Comparison of ENCODE assay signal across 25 cellular contexts in genomic region chr3:87796137-87796899, GRCh38. TPM values are rescaled to one million over a fixed set of nuclear protein-coding genes. Genes with fewer than 3 reads are reported as not detected.
DNase-seq lines count a peak whose midpoint lies in the region; ATAC-seq and TF ChIP-seq lines count a peak whose summit lies in the region.
"Had no signal": no experiment of that assay in that cellular context is flagged by ENCODE, and none has a peak within 500 bp of the region (broad histone marks: within the 10 kb centered on the region; RNA-seq: fewer than 3 reads in every experiment).

No MANE protein-coding gene starts in this region.

- H3K9me3 ChIP-seq in BLaER1 treated with 17β-estradiol and CSF1 and Interleukin-3, amounts not matched to agents 10 nM and 100 nM (replicated peaks in 1 of 11) = 0 out of 22 replicates have a peak, but pooled peaks cover 0 to 7% (median 0%) of the 10 kb centered on the region in 11 experiments
- no peaks in the 10 kb centered on the region for H3K9me3 ChIP-seq in osteoblast (ENCODE audit: low read depth, low read length)
- H3K9me3 ChIP-seq: SK-N-SH, uterus had no signal

- no peaks in the 10 kb centered on the region for H3K36me3 ChIP-seq in BLaER1 treated with 17β-estradiol and CSF1 and Interleukin-3, amounts not matched to agents 10 nM and 100 nM
- no peaks in the 10 kb centered on the region for H3K36me3 ChIP-seq in brain microvascular endothelial cell (replicated peaks)
- no peaks in the 10 kb centered on the region for H3K36me3 ChIP-seq in osteoblast (ENCODE audit: insufficient read depth, low read length)
- H3K36me3 ChIP-seq: cardiac muscle cell, uterus had no signal

- no peak overlapping the region for H3K4me3 ChIP-seq in BLaER1 treated with 17β-estradiol and CSF1 and Interleukin-3, amounts not matched to agents 10 nM and 100 nM
- H3K4me3 ChIP-seq in brain microvascular endothelial cell (ENCODE audit: low read depth, low read length) (peak overlapping the region; percentile 9), osteoblast (ENCODE audit: insufficient read depth, low read length) (no peak overlapping the region)
- H3K4me3 ChIP-seq: cardiac muscle cell, hepatocyte, uterus had no signal

- peaks cover 0 to 16% (median 0%) of the 10 kb centered on the region in 11 experiments; a peak in 8 of 22 replicates for H4K20me1 ChIP-seq in BLaER1 treated with 17β-estradiol and CSF1 and Interleukin-3, amounts not matched to agents 10 nM and 100 nM
- no peaks in the 10 kb centered on the region for H4K20me1 ChIP-seq in osteoblast (ENCODE audit: insufficient read depth, low read length)

- no peak for TF ChIP-seq CTCF in brain microvascular endothelial cell (IDR thresholded peaks at IDR 0.05; ENCODE audit: low read depth, low read length, missing control alignments)
- TF ChIP-seq CTCF in osteoblast (IDR thresholded peaks at IDR 0.05; ENCODE audit: extremely low read depth, low read depth, low read length) = no peak

- in situ Hi-C loops in brain microvascular endothelial cell (cut with HindIII; ENCODE audit: low pct_ligation_motif_present, low sequenced_read_pairs) = no loop called here

- peak; percentile 18 for DNase-seq in LoVo (ENCODE audit: low spot score)
- peak; percentile 28 for DNase-seq in brain microvascular endothelial cell
- peak; percentile 47 for DNase-seq in osteoblast (ENCODE audit: insufficient read length, low spot score, missing footprints)
- no peak for DNase-seq in NCI-H510A (lab: John Stamatoyannopoulos, UW)
- DNase-seq: activated CD8-positive, alpha-beta T cell treated with anti-CD3 and anti-CD28 coated beads for 36 hours; activated gamma-delta T cell treated with Interleukin-2 at 50 U/mL for 16 hours; activated T-cell treated with anti-CD3 and anti-CD28 coated beads, Interleukin-2, amount 50 U/mL, for 1 hour; amniotic stem cell; COR-L47; DMS79 treated with DMSO at 0.1 percent for 48 hours; foreskin keratinocyte; HFFc6; NCI-H1105 treated with DMSO at 0.1 percent for 48 hours; NCI-H2081 treated with DMSO at 0.1 percent for 48 hours; NK-92 treated with Interleukin-12 subunit alpha and Interleukin-12 subunit beta, amount 100 ng/mL, for 24 hours; SK-N-SH; substantia nigra; uterus had no signal

- peaks cover 42 to 53% (median 50%) of the 10 kb centered on the region in 11 experiments for H3K27me3 ChIP-seq in BLaER1 treated with 17β-estradiol and CSF1 and Interleukin-3, amounts not matched to agents 10 nM and 100 nM
- H3K27me3 ChIP-seq in brain microvascular endothelial cell (replicated peaks) = no peaks in the 10 kb centered on the region
- H3K27me3 ChIP-seq in osteoblast (ENCODE audit: insufficient read depth, low read length) = peaks cover 19% of the 10 kb centered on the region

- no peak overlapping the region for H2AFZ ChIP-seq in osteoblast (ENCODE audit: low read length)
- H2AFZ ChIP-seq: hepatocyte had no signal

- peaks cover 16 to 33% (median 26%) of the 10 kb centered on the region in 10 experiments for H3K4me1 ChIP-seq in BLaER1 treated with 17β-estradiol and CSF1 and Interleukin-3, amounts not matched to agents 10 nM and 100 nM
- no peaks in the 10 kb centered on the region for H3K4me1 ChIP-seq in osteoblast (ENCODE audit: insufficient read depth, low read length)
- H3K4me1 ChIP-seq: foreskin keratinocyte, uterus had no signal

- no peak overlapping the region for H3K27ac ChIP-seq in BLaER1 treated with 17β-estradiol and CSF1 and Interleukin-3, amounts not matched to agents 10 nM and 100 nM
- H3K27ac ChIP-seq in brain microvascular endothelial cell (peak overlapping the region; percentile 60), osteoblast (ENCODE audit: low read depth, low read length) (no peak overlapping the region)
- H3K27ac ChIP-seq: cardiac muscle cell, foreskin keratinocyte, hepatocyte had no signal

- no peaks in the 10 kb centered on the region for H3K79me2 ChIP-seq in osteoblast (ENCODE audit: insufficient read depth, low read length)
- H3K79me2 ChIP-seq: hepatocyte had no signal

- H3K4me2 ChIP-seq in BLaER1 treated with 17β-estradiol and CSF1 and Interleukin-3, amounts not matched to agents 10 nM and 100 nM = peak overlapping the region; percentile 15 to 54 (median 31); a peak in 15 of 22 replicates
- H3K4me2 ChIP-seq in osteoblast (ENCODE audit: insufficient read depth, low read length) = no peak overlapping the region
- H3K4me2 ChIP-seq: hepatocyte, SK-N-SH had no signal

- no peak overlapping the region for H3K9ac ChIP-seq in BLaER1 treated with 17β-estradiol and CSF1 and Interleukin-3, amounts not matched to agents 10 nM and 100 nM
- H3K9ac ChIP-seq: SK-N-SH had no signal

- no peak for ATAC-seq in GM18498 (IDR thresholded peaks at IDR 0.05; ENCODE audit: unreplicated experiment)
- ATAC-seq in HG03108 (IDR thresholded peaks at IDR 0.05; ENCODE audit: unreplicated experiment) = no peak
- ATAC-seq: activated CD8-positive, alpha-beta T cell treated with anti-CD3 and anti-CD28 coated beads for 36 hours; foreskin keratinocyte had no signal

RNA-seq across cellular contexts. Expression of gene HTR1F, which starts 3.8 kb away (rescaled TPM):
- total RNA-seq in osteoblast = under 0.01 TPM in 2 replicates
- total RNA-seq: activated CD8-positive, alpha-beta T cell treated with anti-CD3 and anti-CD28 coated beads for 36 hours; cardiac muscle cell; dermis microvascular lymphatic vessel endothelial cell; foreskin keratinocyte; hepatocyte; NCI-H460 had no signal
